Comparison of ENCODE assay signal across 20 cellular contexts in genomic region chr5:12772276-12772675, GRCh38.
"Had no signal": no experiment of that assay in that cellular context is flagged by ENCODE, and none has a peak within 500 bp of the region (broad histone marks: within the 10 kb centered on the region; RNA-seq: fewer than 3 reads in every experiment).

No MANE protein-coding gene starts in this region.

- H3K27ac ChIP-seq: foreskin keratinocyte, hepatocyte, left ventricle myocardium inferior, sigmoid colon, stomach, suprapubic skin, transverse colon, uterus, WERI-Rb-1 had no signal

- H3K4me3 ChIP-seq: hepatocyte, left ventricle myocardium inferior, sigmoid colon, smooth muscle cell, stomach, suprapubic skin, transverse colon, uterus had no signal

- H3K4me1 ChIP-seq: foreskin keratinocyte, left ventricle myocardium inferior, sigmoid colon, stomach, suprapubic skin, transverse colon, uterus had no signal

- H3K79me2 ChIP-seq: hepatocyte had no signal

- H3K36me3 ChIP-seq: left ventricle myocardium inferior, sigmoid colon, stomach, suprapubic skin, transverse colon, uterus, WERI-Rb-1 had no signal

- H3K27me3 ChIP-seq: foreskin keratinocyte, hepatocyte, sigmoid colon, stomach, suprapubic skin, transverse colon, uterus had no signal

- H3K4me2 ChIP-seq: hepatocyte, smooth muscle cell had no signal

- DNase-seq: activated CD4-positive, alpha-beta T cell treated with anti-CD3 and anti-CD28 coated beads, Interleukin-2, amount 10 ng/mL, durations not matched to agents 7 days and 5 days; activated CD4-positive, CD25-positive, alpha-beta regulatory T cell treated with anti-CD3 and anti-CD28 coated beads, Interleukin-2, amount 50 U/mL, for 72 hours; activated CD8-positive, alpha-beta T cell treated with anti-CD3 and anti-CD28 coated beads for 36 hours; aorta; central memory CD4-positive, alpha-beta T cell; effector memory CD4-positive, alpha-beta T cell; foreskin keratinocyte; immature natural killer cell; kidney glomerular epithelial cell; left ventricle myocardium inferior; retina; sigmoid colon; stimulated activated CD4-positive, alpha-beta T cell treated with anti-CD3 and anti-CD28 coated beads, Interleukin-15, amount 100 ng/mL, for 24 hours; stomach; transverse colon; uterus; WERI-Rb-1 had no signal
